1 cellular context compared by ENCODE assay signal in the genomic region with DNA sequence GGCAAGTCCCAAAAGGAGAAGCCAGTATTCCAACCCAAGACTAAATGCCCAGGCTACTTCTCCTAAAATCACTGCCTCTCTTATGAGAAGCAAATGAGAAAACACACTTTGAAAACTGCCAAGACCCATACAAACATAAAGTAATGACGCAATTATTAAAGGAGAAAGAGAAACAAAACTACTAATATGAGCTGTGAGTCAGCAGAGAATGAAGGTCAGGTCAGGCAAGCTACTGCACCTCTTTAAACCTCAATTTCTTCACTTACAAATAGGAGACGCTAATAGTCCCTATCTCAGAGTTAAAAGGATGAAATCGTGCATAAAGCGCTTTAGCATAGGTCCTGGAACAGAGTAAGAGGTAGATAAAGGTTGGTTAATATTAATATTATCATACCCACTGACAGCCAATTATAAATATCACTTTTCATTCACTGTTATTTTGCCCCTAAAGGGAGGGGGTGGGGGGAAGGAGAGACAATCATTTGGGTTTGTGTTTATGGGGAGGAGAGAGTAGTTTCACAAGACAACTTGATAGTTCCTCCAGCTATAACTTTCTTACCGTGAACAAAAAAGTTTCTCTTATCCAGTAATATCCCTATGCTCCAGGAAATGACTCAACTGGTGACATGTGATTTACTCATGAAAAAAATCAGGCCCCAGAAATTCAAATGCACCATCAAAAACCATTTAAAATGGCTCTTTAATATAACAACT.
TF ChIP-seq lines count a peak whose summit lies in the region.

No MANE protein-coding gene starts in this region.

TF ChIP-seq in GM12878, 131 proteins besides CTCF, POLR2A, EP300 and RAD21 (continued from another document):
- TF ChIP-seq PRDM15 (CRISPR knock-in tag; IDR thresholded peaks at IDR 0.05) (no peak), MEF2A (IDR thresholded peaks at IDR 0.05; ENCODE audit: insufficient read depth, low read depth, low read length) (no peak), IKZF1 (conservative IDR thresholded peaks at IDR 0.05) (no peak), NFYA (IDR thresholded peaks at IDR 0.05; ENCODE audit: borderline replicate concordance, low read depth, low read length) (no peak)
